Comparison of ENCODE assay signal across 6 cellular contexts in the genomic region with DNA sequence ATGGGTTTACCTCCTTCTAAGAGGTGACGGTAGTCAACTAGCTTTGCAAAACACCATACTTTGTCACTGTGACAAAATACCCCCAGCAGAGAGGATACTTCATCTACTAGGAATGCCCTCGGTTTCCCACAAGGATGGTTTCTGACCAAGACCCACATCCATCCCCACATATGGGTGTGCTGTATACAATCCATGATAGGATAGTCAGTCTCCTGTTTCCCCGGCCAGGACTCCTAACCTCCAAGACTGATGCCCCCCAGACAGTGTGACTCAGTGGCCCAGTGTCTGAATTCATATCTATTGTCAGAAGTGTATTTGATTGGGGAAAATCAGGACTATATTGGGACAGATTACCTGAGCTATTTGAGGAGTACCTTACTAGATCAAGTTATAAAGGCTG. TPM values are rescaled to one million over a fixed set of nuclear protein-coding genes. Genes with fewer than 3 reads are reported as not detected.
"Had no signal": no experiment of that assay in that cellular context is flagged by ENCODE, and none has a peak within 500 bp of the region (broad histone marks: within the 10 kb centered on the region; RNA-seq: fewer than 3 reads in every experiment).

No MANE protein-coding gene starts in this region.

RNA-seq across cellular contexts. Expression of a gene that starts 17.8 kb away (rescaled TPM):
- total RNA-seq: MCF 10A; NCI-H460; OCI-LY7; SJCRH30; T-cell; T-helper 1 cell treated with Interleukin-12 subunit alpha and Interleukin-12 subunit beta and Interleukin-4 antibody, amounts not matched to agents 30 ng/mL and 1 ng/mL, for 36 hours had no signal
